ENCODE assay signal across 1 cellular context in genomic region chr2:74814102-74814501, GRCh38.
TF ChIP-seq lines count a peak whose summit lies in the region.

No MANE protein-coding gene starts in this region.

TF ChIP-seq in HepG2, 621 proteins besides CTCF, POLR2A, EP300 and RAD21 (continues in another document):
- 0 out of 2 replicates have a peak, but pooled peaks have one; percentile 37 for TF ChIP-seq STAT6 (CRISPR knock-in tag; IDR thresholded peaks at IDR 0.05; ENCODE audit: borderline replicate concordance)
- TF ChIP-seq ZNF441 (CRISPR knock-in tag; IDR thresholded peaks at IDR 0.05; ENCODE audit: borderline replicate concordance) = no peak
- TF ChIP-seq ZNF609 (CRISPR knock-in tag; IDR thresholded peaks at IDR 0.05; ENCODE audit: borderline replicate concordance) = peak; percentile 75
- no peak for TF ChIP-seq ZNF577 (CRISPR knock-in tag; IDR thresholded peaks at IDR 0.05; ENCODE audit: borderline replicate concordance, low read depth)
- TF ChIP-seq SOX13 (IDR thresholded peaks at IDR 0.05) = no peak
- TF ChIP-seq SOX13 (CRISPR knock-in tag; conservative IDR thresholded peaks at IDR 0.05 in 1 of 2, IDR thresholded peaks at IDR 0.05 in 1 of 2) = peak in 1 of 2 experiments; percentile 77; a peak in 2 of 4 replicates
- no peak for TF ChIP-seq FOXP1 (IDR thresholded peaks at IDR 0.05)
- TF ChIP-seq FOXP1 (CRISPR knock-in tag; IDR thresholded peaks at IDR 0.05) = peak; percentile 43; the same call in 1 of the 2 replicates
- TF ChIP-seq SSRP1 (CRISPR knock-in tag; IDR thresholded peaks at IDR 0.05) = no peak
- no peak for TF ChIP-seq RELA (CRISPR knock-in tag; IDR thresholded peaks at IDR 0.05)
- TF ChIP-seq TBX3 (IDR thresholded peaks at IDR 0.05; ENCODE audit: borderline replicate concordance) = 0 out of 2 replicates have a peak, but pooled peaks have one; percentile 15
- no peak for TF ChIP-seq MED8 (CRISPR knock-in tag; IDR thresholded peaks at IDR 0.05; ENCODE audit: insufficient replicate concordance)
- TF ChIP-seq PATZ1 (CRISPR knock-in tag; IDR thresholded peaks at IDR 0.05) = no peak
- 0 out of 2 replicates have a peak, but pooled peaks have one; percentile 34 for TF ChIP-seq IRF2 (CRISPR knock-in tag; IDR thresholded peaks at IDR 0.05)
- no peak for TF ChIP-seq ATF3 (CRISPR knock-in tag; IDR thresholded peaks at IDR 0.05)
- TF ChIP-seq MAX (IDR thresholded peaks at IDR 0.05) = 0 out of 2 replicates have a peak, but pooled peaks have one; percentile 14
- no peak for TF ChIP-seq THAP9 (CRISPR knock-in tag; IDR thresholded peaks at IDR 0.05; ENCODE audit: borderline replicate concordance)
- TF ChIP-seq ATF2 (CRISPR knock-in tag; IDR thresholded peaks at IDR 0.05) = no peak
- no peak for TF ChIP-seq CBX1 (IDR thresholded peaks at IDR 0.05; ENCODE audit: low read depth)
- no peak for TF ChIP-seq ZNF326 (CRISPR knock-in tag; IDR thresholded peaks at IDR 0.05; ENCODE audit: borderline replicate concordance)
- TF ChIP-seq MBD4 (IDR thresholded peaks at IDR 0.05; ENCODE audit: borderline replicate concordance, low read length) = 0 out of 2 replicates have a peak, but pooled peaks have one; percentile 50
- no peak for TF ChIP-seq ZBTB37 (CRISPR knock-in tag; IDR thresholded peaks at IDR 0.05)
- peak; percentile 42; the same call in 1 of the 2 replicates for TF ChIP-seq SOX5 (CRISPR knock-in tag; IDR thresholded peaks at IDR 0.05; ENCODE audit: borderline replicate concordance)
- no peak for TF ChIP-seq ZNF274 (CRISPR knock-in tag; IDR thresholded peaks at IDR 0.05)
- peak; percentile 66 for TF ChIP-seq FOXA3 (CRISPR knock-in tag; IDR thresholded peaks at IDR 0.05)
- peak; percentile 74 for TF ChIP-seq ARID5B (CRISPR knock-in tag; IDR thresholded peaks at IDR 0.05)
- 0 out of 2 replicates have a peak, but pooled peaks have one; percentile 46 for TF ChIP-seq SMAD3 (CRISPR knock-in tag; IDR thresholded peaks at IDR 0.05)
- TF ChIP-seq ZNF790 (CRISPR knock-in tag; IDR thresholded peaks at IDR 0.05; ENCODE audit: borderline replicate concordance) = no peak
- peak; percentile 52; the same call in 1 of the 2 replicates for TF ChIP-seq BCL6 (CRISPR knock-in tag; IDR thresholded peaks at IDR 0.05)
- TF ChIP-seq FOXP4 (CRISPR knock-in tag; IDR thresholded peaks at IDR 0.05) = peak; percentile 41; the same call in 1 of the 2 replicates
- no peak for TF ChIP-seq FOXO1 (CRISPR knock-in tag; IDR thresholded peaks at IDR 0.05)
- 0 out of 2 replicates have a peak, but pooled peaks have one; percentile 32 for TF ChIP-seq RXRB (CRISPR knock-in tag; IDR thresholded peaks at IDR 0.05; ENCODE audit: borderline replicate concordance)
- no peak for TF ChIP-seq IKZF1 (IDR thresholded peaks at IDR 0.05)
- no peak for TF ChIP-seq ZNF20 (CRISPR knock-in tag; IDR thresholded peaks at IDR 0.05)
- no peak for TF ChIP-seq MED1 (CRISPR knock-in tag; IDR thresholded peaks at IDR 0.05)
- no peak for TF ChIP-seq ZFY (CRISPR knock-in tag; IDR thresholded peaks at IDR 0.05)
- TF ChIP-seq RNF2 (conservative IDR thresholded peaks at IDR 0.05; ENCODE audit: low read depth) = no peak
